1 cellular context compared by ENCODE assay signal in genomic region chr11:6607190-6607635, GRCh38.
TF ChIP-seq lines count a peak whose summit lies in the region.

No MANE protein-coding gene starts in this region.

TF ChIP-seq in H1, 55 proteins besides CTCF, POLR2A, EP300 and RAD21:
- no peak for TF ChIP-seq TAF7 (optimal IDR thresholded peaks at IDR 0.05; ENCODE audit: borderline replicate concordance, low read depth, low read length)
- TF ChIP-seq SRF (IDR thresholded peaks at IDR 0.05; ENCODE audit: low read depth, low read length), result no peak; the same call in 1 of the 2 replicates
- no peak for TF ChIP-seq POU5F1 (IDR thresholded peaks at IDR 0.05; ENCODE audit: low read depth, low read length)
- no peak for TF ChIP-seq MAFK (IDR thresholded peaks at IDR 0.05; ENCODE audit: low read depth, low read length)
- TF ChIP-seq, protein P1, sequence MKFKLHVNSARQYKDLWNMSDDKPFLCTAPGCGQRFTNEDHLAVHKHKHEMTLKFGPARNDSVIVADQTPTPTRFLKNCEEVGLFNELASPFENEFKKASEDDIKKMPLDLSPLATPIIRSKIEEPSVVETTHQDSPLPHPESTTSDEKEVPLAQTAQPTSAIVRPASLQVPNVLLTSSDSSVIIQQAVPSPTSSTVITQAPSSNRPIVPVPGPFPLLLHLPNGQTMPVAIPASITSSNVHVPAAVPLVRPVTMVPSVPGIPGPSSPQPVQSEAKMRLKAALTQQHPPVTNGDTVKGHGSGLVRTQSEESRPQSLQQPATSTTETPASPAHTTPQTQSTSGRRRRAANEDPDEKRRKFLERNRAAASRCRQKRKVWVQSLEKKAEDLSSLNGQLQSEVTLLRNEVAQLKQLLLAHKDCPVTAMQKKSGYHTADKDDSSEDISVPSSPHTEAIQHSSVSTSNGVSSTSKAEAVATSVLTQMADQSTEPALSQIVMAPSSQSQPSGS (IDR thresholded peaks at IDR 0.05; ENCODE audit: low read length), result no peak
- TF ChIP-seq EZH2 (IDR thresholded peaks at IDR 0.05; ENCODE audit: low read depth, low read length, severe bottlenecking), result no peak
- TF ChIP-seq TAF1 (IDR thresholded peaks at IDR 0.05; ENCODE audit: low read depth, low read length), result 0 out of 2 replicates have a peak, but pooled peaks have one; percentile 0
- TF ChIP-seq BCL11A (IDR thresholded peaks at IDR 0.05; ENCODE audit: low read depth in 2 of 2, low read length in 2 of 2), result no peak
- TF ChIP-seq CHD1 (IDR thresholded peaks at IDR 0.05; ENCODE audit: low read depth, low read length), result no peak
